8 cellular contexts compared by ENCODE assay signal in genomic region chr20:61244213-61244612, GRCh38. TPM values are rescaled to one million over a fixed set of nuclear protein-coding genes. Genes with fewer than 3 reads are reported as not detected.
"Had no signal": no experiment of that assay in that cellular context is flagged by ENCODE, and none has a peak within 500 bp of the region (broad histone marks: within the 10 kb centered on the region; RNA-seq: fewer than 3 reads in every experiment).

No MANE protein-coding gene starts in this region.

- FAIRE-seq: HepG2, K562 had no signal

- H3K4me3 ChIP-seq: K562 had no signal

- DNase-seq: IMR-90, KBM-7, KG1 had no signal

- ATAC-seq: HepG2, K562 had no signal

- H3K27ac ChIP-seq: HL-60, KMS-11 had no signal

RNA-seq across cellular contexts. Expression of gene CDH4, which starts 7.8 kb away (rescaled TPM):
- total RNA-seq: HepG2, HT-29, K562 had no signal
